Comparison of ENCODE assay signal across 8 cellular contexts in genomic region chr3:88059380-88060160, GRCh38. TPM values are rescaled to one million over a fixed set of nuclear protein-coding genes. Genes with fewer than 3 reads are reported as not detected.
DNase-seq lines count a peak whose midpoint lies in the region; ATAC-seq and TF ChIP-seq lines count a peak whose summit lies in the region.

No MANE protein-coding gene starts in this region.

- H3K27ac ChIP-seq in mammary epithelial cell (ENCODE audit: insufficient read depth, low read depth, low read length) (peak overlapping the region; percentile 88), subcutaneous abdominal adipose tissue (ENCODE audit: low read depth, low read length) (peak overlapping the region; percentile 90)

- CTCF ChIA-PET in mammary epithelial cell (lab: Charles Lee; ENCODE audit: low non-redundant PET) = no interaction called here

- peaks cover 91% of the 10 kb centered on the region for H3K79me2 ChIP-seq in mammary epithelial cell (ENCODE audit: insufficient read depth, low read length)

- 2% methylated on average over 23 of the region's 45 CpGs for WGBS in mammary epithelial cell (ENCODE audit: low coverage, missing lambda C conversion rate)

- dilution Hi-C loops in mammary epithelial cell (cut with HindIII; ENCODE audit: low sequenced_read_pairs) = no loop called here

- peak overlapping the region; percentile 85 for H3K4me2 ChIP-seq in mammary epithelial cell (ENCODE audit: insufficient read depth, low read depth, low read length)

- peak overlapping the region; percentile 93 for H2AFZ ChIP-seq in mammary epithelial cell (ENCODE audit: low read depth, low read length)

- H3K4me3 ChIP-seq in MG63 = peak overlapping the region; percentile 74
- peak overlapping the region; percentile 84 to 94 (median 91) for H3K4me3 ChIP-seq in mammary epithelial cell (replicated peaks in 1 of 3; ENCODE audit: insufficient read depth in 1 of 3, low read depth in 2 of 3, low read length in 3 of 3)
- peak overlapping the region; percentile 96 to 98 (median 96) for H3K4me3 ChIP-seq in subcutaneous abdominal adipose tissue (ENCODE audit: low read depth in 1 of 5, low read length in 5 of 5)

- H4K20me1 ChIP-seq in mammary epithelial cell (ENCODE audit: insufficient read depth, low read length) = peaks cover 3% of the 10 kb centered on the region

- peak; percentile 44 for DNase-seq in DMS 273 (lab: John Stamatoyannopoulos, UW; ENCODE audit: unreplicated experiment)
- no peak for DNase-seq in DMS 273 treated with DMSO at 0.1 percent for 48 hours (lab: John Stamatoyannopoulos, UW)
- no peak for DNase-seq in MG63
- DNase-seq in mammary epithelial cell = no peak
- DNase-seq in left kidney (ENCODE audit: low read depth, low spot score) = peak; percentile 46
- DNase-seq in GM19238 (ENCODE audit: insufficient read length, low spot score) = no peak

- intact Hi-C loops in mammary epithelial cell (cut with micrococcal nuclease) = loop anchor here (1.0 to 2.0 kb wide), 3 partner anchors 27 to 90 kb away; partner anchors contain the start of gene C3orf38

- BruUV-seq in mammary epithelial cell (replicated peaks; lab: Mats Ljungman, UMichigan) = no TSS peak

- peak; percentile 14 for ATAC-seq in GM21723 (IDR thresholded peaks at IDR 0.05; ENCODE audit: unreplicated experiment)

- H3K27me3 ChIP-seq in MG63 = no peaks in the 10 kb centered on the region
- H3K27me3 ChIP-seq in mammary epithelial cell (ENCODE audit: insufficient read depth, low read length) = no peaks in the 10 kb centered on the region
- no peaks in the 10 kb centered on the region for H3K27me3 ChIP-seq in subcutaneous abdominal adipose tissue (ENCODE audit: control insufficient read depth in 5 of 5, insufficient read depth in 4 of 5, low read length in 5 of 5)

- peaks cover 25% of the 10 kb centered on the region for H3K36me3 ChIP-seq in MG63
- peaks cover 10% of the 10 kb centered on the region for H3K36me3 ChIP-seq in mammary epithelial cell (ENCODE audit: insufficient read depth, low read length)
- peaks cover 13 to 19% (median 14%) of the 10 kb centered on the region in 5 donors for H3K36me3 ChIP-seq in subcutaneous abdominal adipose tissue (ENCODE audit: control insufficient read depth in 5 of 5, insufficient read depth in 5 of 5, low read length in 5 of 5)

- in situ Hi-C loops in mammary epithelial cell (cut with MboI; ENCODE audit: low sequenced_read_pairs in 2 of 2) = no loop called here

- peaks cover 16% of the 10 kb centered on the region for H3K4me1 ChIP-seq in mammary epithelial cell (ENCODE audit: insufficient read depth, low read length)
- H3K4me1 ChIP-seq in subcutaneous abdominal adipose tissue (ENCODE audit: control insufficient read depth in 5 of 5, insufficient read depth in 5 of 5, low read length in 5 of 5) = peaks cover 0 to 50% (median 41%) of the 10 kb centered on the region in 5 donors

- no peak for TF ChIP-seq CTCF in mammary epithelial cell (conservative IDR thresholded peaks at IDR 0.05 in 1 of 2, IDR thresholded peaks at IDR 0.05 in 1 of 2; ENCODE audit: extremely low read depth in 1 of 2, insufficient read depth in 1 of 2, low read depth in 1 of 2, low read length in 2 of 2)

- H3K9ac ChIP-seq in mammary epithelial cell (ENCODE audit: insufficient read depth, low read length) (peak overlapping the region; percentile 96), subcutaneous abdominal adipose tissue (ENCODE audit: low read length in 5 of 5) (peak overlapping the region; percentile 91 to 97 (median 97))

- H3K9me3 ChIP-seq in MG63 = no peaks in the 10 kb centered on the region
- no peaks in the 10 kb centered on the region for H3K9me3 ChIP-seq in mammary epithelial cell (replicated peaks; ENCODE audit: insufficient read depth, low read length)
- H3K9me3 ChIP-seq in subcutaneous abdominal adipose tissue (ENCODE audit: control insufficient read depth in 5 of 5, low read length in 5 of 5) = no peaks in the 10 kb centered on the region

RNA-seq across cellular contexts. Expression of gene ZNF654, which starts 0.5 kb away (rescaled TPM):
- total RNA-seq in MG63 (2014; rRNA removed; shearing (Covaris generic); ENCODE audit: low replicate concordance) = 3.1 and 6.7 TPM in 2 replicates
- 10 to 100 TPM; 18.6 to 20.3 TPM for total RNA-seq in mammary epithelial cell
- 3.3 TPM for polyA plus RNA-seq in mammary epithelial cell
- polyA minus RNA-seq in mammary epithelial cell = 18.3 TPM

RNA-seq across cellular contexts. Expression of gene CGGBP1, which starts 0.8 kb away (rescaled TPM):
- total RNA-seq in MG63 (2014; rRNA removed; shearing (Covaris generic); ENCODE audit: low replicate concordance) = 4.7 and 4.8 TPM in 2 replicates
- 10 to 100 TPM; 43.3 to 61.9 TPM for total RNA-seq in mammary epithelial cell
- 37.0 TPM for polyA plus RNA-seq in mammary epithelial cell
- 85.4 TPM for polyA minus RNA-seq in mammary epithelial cell

Comparison
In these comparisons a context has a peak if more than half of its experiments do, and no peak if none do; other contexts are left out.
1. DNase-seq: peak in DMS 273 (single experiment) and left kidney (single experiment); none in DMS 273 treated with DMSO at 0.1 percent for 48 hours (single experiment), MG63 (single experiment), mammary epithelial cell (single experiment) and GM19238 (single experiment).
2. Peak in every context shown above with its lines, with median percentiles within 50 percentile points of each other: H3K4me3 ChIP-seq.